ENCODE assay signal across 14 cellular contexts in genomic region chr1:79124756-79125155, GRCh38.
DNase-seq lines count a peak whose midpoint lies in the region; ATAC-seq, FAIRE-seq and TF ChIP-seq lines count a peak whose summit lies in the region.
"Had no signal": no experiment of that assay in that cellular context is flagged by ENCODE, and none has a peak within 500 bp of the region (broad histone marks: within the 10 kb centered on the region; RNA-seq: fewer than 3 reads in every experiment).

No MANE protein-coding gene starts in this region.

- H2BK12ac ChIP-seq in neuronal stem cell (ENCODE audit: low read length) = no peak overlapping the region

- no peak overlapping the region for H3K4me2 ChIP-seq in GM23338
- H3K4me2 ChIP-seq in PC-3 (ENCODE audit: low read length) = no peak overlapping the region
- no peak overlapping the region for H3K4me2 ChIP-seq in neuronal stem cell (ENCODE audit: insufficient read depth, low read length, poor library complexity, severe bottlenecking)
- H3K4me2 ChIP-seq: BLaER1 had no signal

- H3K27me3 ChIP-seq in GM23338 (ENCODE audit: insufficient read depth) (no peaks in the 10 kb centered on the region), PC-3 (ENCODE audit: low read length) (no peaks in the 10 kb centered on the region), bronchial epithelial cell (ENCODE audit: control insufficient read depth, insufficient read depth, low read length) (no peaks in the 10 kb centered on the region), neuronal stem cell (ENCODE audit: control insufficient read depth in 3 of 3, insufficient read depth in 3 of 3, low read depth in 1 of 3, low read length in 3 of 3) (no peaks in the 10 kb centered on the region)
- H3K27me3 ChIP-seq: BLaER1 had no signal

- no peak overlapping the region for H3K14ac ChIP-seq in neuronal stem cell (ENCODE audit: low read length)

- H2BK5ac ChIP-seq in neuronal stem cell (ENCODE audit: low read length) = no peak overlapping the region

- no peak overlapping the region for H3K27ac Mint-ChIP-seq in GM23338
- H3K27ac Mint-ChIP-seq in Calu3 (ENCODE audit: unreplicated experiment) = no peak overlapping the region

- ATAC-seq in GM23338 = no peak
- ATAC-seq in PC-3 = no peak
- ATAC-seq in GM21825 (IDR thresholded peaks at IDR 0.05; ENCODE audit: unreplicated experiment) = no peak
- ATAC-seq: Right ventricle myocardium inferior had no signal

- DNase-seq in GM23338 (ENCODE audit: low spot score) (no peak), PC-3 (peak; percentile 7), bronchial epithelial cell (ENCODE audit: low read depth) (peak; percentile 64), neuronal stem cell (ENCODE audit: low spot score) (no peak), Calu3 (no peak), SW 1271 (lab: John Stamatoyannopoulos, UW) (no peak)
- DNase-seq: DMS 273 treated with DMSO at 0.1 percent for 48 hours, NCI-H146, NCI-H226, NCI-H526 had no signal

- no CpG with 5 or more reads among the region's 5 CpGs for WGBS in neuronal stem cell (ENCODE audit: extremely low coverage in 2 of 2, insufficient read length in 2 of 2, insufficient replicate concordance in 1 of 2), 2 donors

- BruUV-seq in PC-3 (replicated peaks; lab: Mats Ljungman, UMichigan) (no TSS peak), Calu3 (replicated peaks; lab: Mats Ljungman, UMichigan) (no TSS peak)

- TF ChIP-seq CTCF in GM23338 (conservative IDR thresholded peaks at IDR 0.05; ENCODE audit: low read depth in 2 of 2) = no peak
- TF ChIP-seq CTCF in PC-3 (conservative IDR thresholded peaks at IDR 0.05; ENCODE audit: low read depth, low read length) = no peak
- no peak for TF ChIP-seq CTCF in bronchial epithelial cell (IDR thresholded peaks at IDR 0.05; ENCODE audit: insufficient read depth, low read length, severe bottlenecking)
- TF ChIP-seq CTCF in Calu3 (IDR thresholded peaks at IDR 0.05; ENCODE audit: unreplicated experiment) = no peak

- no peak overlapping the region for H4K8ac ChIP-seq in neuronal stem cell (ENCODE audit: low read depth, low read length)

- H2BK15ac ChIP-seq in neuronal stem cell (ENCODE audit: low read length) = no peak overlapping the region

- H3K36me3 Mint-ChIP-seq in GM23338 (ENCODE audit: low read depth) (no peaks in the 10 kb centered on the region), Calu3 (ENCODE audit: insufficient read depth, unreplicated experiment) (no peaks in the 10 kb centered on the region)

- H3K23ac ChIP-seq in neuronal stem cell (ENCODE audit: low read depth, low read length, poor library complexity) = no peak overlapping the region

- H3K18ac ChIP-seq in neuronal stem cell (ENCODE audit: low read length) = no peak overlapping the region

- no peaks in the 10 kb centered on the region for H3K36me3 ChIP-seq in GM23338 (ENCODE audit: insufficient read depth)
- H3K36me3 ChIP-seq in PC-3 (ENCODE audit: low read depth, low read length) = no peaks in the 10 kb centered on the region
- H3K36me3 ChIP-seq in bronchial epithelial cell (ENCODE audit: control insufficient read depth, insufficient read depth, low read length) = no peaks in the 10 kb centered on the region
- no peaks in the 10 kb centered on the region for H3K36me3 ChIP-seq in neuronal stem cell (replicated peaks in 1 of 2; ENCODE audit: control insufficient read depth in 2 of 2, insufficient read depth in 2 of 2, low read length in 2 of 2)
- H3K36me3 ChIP-seq: BLaER1 had no signal

- H3K4me1 Mint-ChIP-seq in GM23338 (no peaks in the 10 kb centered on the region), Calu3 (ENCODE audit: low read depth, unreplicated experiment) (no peaks in the 10 kb centered on the region)

- POLR2A ChIA-PET in PC-3 (lab: Charles Lee; ENCODE audit: unreplicated experiment) = no interaction called here

- no peaks in the 10 kb centered on the region for H3F3A ChIP-seq in GM23338 (replicated peaks; ENCODE audit: low read depth)
- no peaks in the 10 kb centered on the region for H3F3A ChIP-seq in PC-3 (ENCODE audit: low read length, unreplicated experiment)

- no peak overlapping the region for H2BK120ac ChIP-seq in neuronal stem cell (ENCODE audit: low read depth, low read length)

- no peaks in the 10 kb centered on the region for H3K27me3 Mint-ChIP-seq in GM23338 (ENCODE audit: insufficient read depth, low read depth, poor library complexity)
- no peaks in the 10 kb centered on the region for H3K27me3 Mint-ChIP-seq in Calu3 (ENCODE audit: unreplicated experiment)

- H3K4me3 Mint-ChIP-seq in GM23338 = no peak overlapping the region
- no peak overlapping the region for H3K4me3 Mint-ChIP-seq in Calu3 (ENCODE audit: low read depth, unreplicated experiment)

- H3K9ac ChIP-seq in PC-3 (ENCODE audit: low read length) (no peak overlapping the region), neuronal stem cell (ENCODE audit: low read depth, low read length, poor library complexity) (no peak overlapping the region)
- H3K9ac ChIP-seq: BLaER1 had no signal

- no peaks in the 10 kb centered on the region for H3K79me2 ChIP-seq in GM23338 (replicated peaks; ENCODE audit: insufficient read depth)
- H3K79me2 ChIP-seq in PC-3 (ENCODE audit: low read length) = no peaks in the 10 kb centered on the region

- FAIRE-seq in bronchial epithelial cell (lab: Jason Lieb, UNC) = peak; percentile 28

- no peaks in the 10 kb centered on the region for H3K79me1 ChIP-seq in neuronal stem cell (ENCODE audit: low read depth, low read length)

- H3K4me1 ChIP-seq in GM23338 (ENCODE audit: insufficient read depth) = no peaks in the 10 kb centered on the region
- peaks cover 16% of the 10 kb centered on the region for H3K4me1 ChIP-seq in PC-3 (ENCODE audit: insufficient read depth, low read length)
- H3K4me1 ChIP-seq in neuronal stem cell (ENCODE audit: control insufficient read depth in 2 of 2, insufficient read depth in 1 of 2, low read depth in 1 of 2, low read length in 2 of 2) = no peaks in the 10 kb centered on the region
- H3K4me1 ChIP-seq: BLaER1 had no signal

- CTCF ChIA-PET in PC-3 (lab: Charles Lee) = no interaction called here
- CTCF ChIA-PET in Calu3 (lab: Charles Lee) = no interaction called here

- intact Hi-C loops in PC-3 (cut with micrococcal nuclease) (loop anchor here (5.0 kb wide), 1 partner anchor 282 kb away; no protein-coding TSS in a partner anchor), Calu3 (cut with micrococcal nuclease; ENCODE audit: unreplicated experiment) (no loop called here)

- no peaks in the 10 kb centered on the region; the same call in 2 of the 3 replicates for H3K9me3 Mint-ChIP-seq in GM23338
- no peaks in the 10 kb centered on the region for H3K9me3 Mint-ChIP-seq in Calu3 (ENCODE audit: low read depth, unreplicated experiment)

- no peaks in the 10 kb centered on the region for H3K9me3 ChIP-seq in PC-3 (ENCODE audit: low read length)
- H3K9me3 ChIP-seq in neuronal stem cell (replicated peaks in 1 of 2; ENCODE audit: control insufficient read depth in 2 of 2, insufficient read depth in 1 of 2, low read depth in 1 of 2, low read length in 2 of 2) = no peaks in the 10 kb centered on the region
- H3K9me3 ChIP-seq: BLaER1 had no signal

- no peak overlapping the region for H4K91ac ChIP-seq in neuronal stem cell (ENCODE audit: low read depth, low read length, poor library complexity)

- H3K4ac ChIP-seq in neuronal stem cell (ENCODE audit: low read length) = no peak overlapping the region

- no peak overlapping the region for H2AK5ac ChIP-seq in neuronal stem cell (ENCODE audit: low read depth, low read length)

- H4K20me1 ChIP-seq in GM23338 (replicated peaks; ENCODE audit: insufficient read depth) = no peaks in the 10 kb centered on the region
- H4K20me1 ChIP-seq in PC-3 (ENCODE audit: low read length) = no peaks in the 10 kb centered on the region
- H4K20me1 ChIP-seq: BLaER1 had no signal

- peak overlapping the region; percentile 72; the same call in 1 of the 2 replicates for H2AFZ ChIP-seq in GM23338
- H2AFZ ChIP-seq in PC-3 (ENCODE audit: low read length) = no peak overlapping the region
- peak overlapping the region; percentile 81 for H2AFZ ChIP-seq in neuronal stem cell (ENCODE audit: low read length)

- H3K9me2 ChIP-seq in GM23338 (ENCODE audit: insufficient read depth) (peaks cover 4% of the 10 kb centered on the region; the same call in 1 of the 2 replicates), PC-3 (replicated peaks; ENCODE audit: low read length) (no peaks in the 10 kb centered on the region)

- H3K4me3 ChIP-seq in GM23338 = no peak overlapping the region
- H3K4me3 ChIP-seq in PC-3 (ENCODE audit: low read length) = no peak overlapping the region
- H3K4me3 ChIP-seq in bronchial epithelial cell (ENCODE audit: low read depth, low read length) = no peak overlapping the region
- H3K4me3 ChIP-seq in neuronal stem cell (ENCODE audit: low read length in 2 of 2) = no peak overlapping the region
- H3K4me3 ChIP-seq: BLaER1, SK-N-MC had no signal

- H3K27ac ChIP-seq in GM23338 (ENCODE audit: low read depth) = no peak overlapping the region
- no peak overlapping the region for H3K27ac ChIP-seq in PC-3 (ENCODE audit: low read length)
- no peak overlapping the region for H3K27ac ChIP-seq in neuronal stem cell (replicated peaks; ENCODE audit: low read length)
- H3K27ac ChIP-seq: BLaER1, SK-N-MC had no signal

Comparison
In these comparisons a context has a peak if more than half of its experiments do, and no peak if none do; other contexts are left out.
1. DNase-seq: peak in PC-3 (single experiment) and bronchial epithelial cell (single experiment); none in GM23338 (single experiment), neuronal stem cell (single experiment), Calu3 (single experiment) and SW 1271 (0 of 2).